ENCODE assay signal across 11 cellular contexts in the genomic region with DNA sequence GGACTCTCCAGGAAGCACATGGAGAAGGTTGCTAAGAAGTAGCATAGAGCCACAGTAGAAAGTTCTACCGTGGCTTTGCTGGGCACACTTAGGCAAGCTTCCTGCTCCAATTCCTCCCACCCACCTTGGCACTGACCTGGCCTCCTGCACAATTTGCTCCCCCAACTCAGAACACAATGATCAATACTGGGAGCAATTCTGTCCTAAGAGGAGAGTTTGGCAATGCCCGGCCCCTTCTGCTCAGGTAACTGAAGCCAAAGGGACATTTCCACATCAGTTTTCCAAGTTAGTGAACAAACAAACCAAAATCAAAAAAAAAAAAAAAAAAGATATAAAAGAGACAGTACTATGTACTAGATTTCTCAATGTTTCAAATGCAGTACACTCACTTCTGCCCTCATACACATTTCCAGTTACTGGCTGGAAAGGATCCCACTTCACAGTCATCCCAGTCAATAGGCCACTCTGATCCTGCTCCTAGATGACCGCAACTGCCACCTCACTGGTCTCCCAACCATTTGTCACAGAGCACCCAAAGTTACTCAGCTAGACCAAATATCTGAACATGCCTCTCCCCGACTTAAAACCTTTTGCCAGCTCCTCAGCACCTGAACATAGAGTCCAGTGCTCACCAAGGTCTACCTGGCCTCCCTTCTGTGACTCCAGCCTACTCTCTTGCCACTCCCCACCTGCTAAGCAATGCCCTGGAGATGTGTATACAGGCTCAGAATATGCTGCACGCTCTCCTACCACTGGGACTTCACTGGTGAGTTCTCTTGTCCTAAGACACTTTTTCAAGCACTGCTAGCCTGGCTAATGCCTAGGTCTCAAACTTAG. TPM values are rescaled to one million over a fixed set of nuclear protein-coding genes. Genes with fewer than 3 reads are reported as not detected.
A peak's percentile ranks its signal among the peaks of the same experiment; 100 is the strongest.
DNase-seq lines count a peak whose midpoint lies in the region; ATAC-seq and TF ChIP-seq lines count a peak whose summit lies in the region.
"Had no signal": no experiment of that assay in that cellular context is flagged by ENCODE, and none has a peak within 500 bp of the region (broad histone marks: within the 10 kb centered on the region; RNA-seq: fewer than 3 reads in every experiment).

No MANE protein-coding gene starts in this region.

- H3K27me3 ChIP-seq in breast epithelium = no peaks in the 10 kb centered on the region
- no peaks in the 10 kb centered on the region for H3K27me3 ChIP-seq in right cardiac atrium (ENCODE audit: control insufficient read depth, insufficient read depth)
- no peaks in the 10 kb centered on the region for H3K27me3 ChIP-seq in stomach
- H3K27me3 ChIP-seq: ovary had no signal

- ATAC-seq in right cardiac atrium = peak; percentile 59 to 67
- no peak for ATAC-seq in T-helper 17 cell

- no peak for TF ChIP-seq POLR2A in breast epithelium (IDR thresholded peaks at IDR 0.05)
- no peak for TF ChIP-seq POLR2A in stomach (IDR thresholded peaks at IDR 0.05)

- H3K9me3 ChIP-seq in breast epithelium (no peaks in the 10 kb centered on the region), right cardiac atrium (ENCODE audit: control insufficient read depth, low read length) (no peaks in the 10 kb centered on the region), stomach (no peaks in the 10 kb centered on the region), T-helper 17 cell (ENCODE audit: control insufficient read depth, low read length, poor library complexity, severe bottlenecking) (no peaks in the 10 kb centered on the region)
- H3K9me3 ChIP-seq: ovary had no signal

- H3K4me1 Mint-ChIP-seq in T-helper 17 cell = peaks cover 19% of the 10 kb centered on the region

- H3K4me3 ChIP-seq in breast epithelium (peak overlapping the region in 1 of 3 donors; percentile 43), right cardiac atrium (ENCODE audit: low read length) (no peak overlapping the region), stomach (no peak overlapping the region)
- H3K4me3 ChIP-seq: ovary had no signal

- H3K27ac Mint-ChIP-seq in T-helper 17 cell = no peak overlapping the region

- H3K27ac ChIP-seq in breast epithelium (peak overlapping the region; percentile 55 to 93), right cardiac atrium (ENCODE audit: low read length) (peak overlapping the region; percentile 23), stomach (peak overlapping the region; percentile 6 to 84 (median 75))
- H3K27ac ChIP-seq: ovary had no signal

- H3K4me3 Mint-ChIP-seq in T-helper 17 cell = no peak overlapping the region
- H3K4me3 Mint-ChIP-seq: brain had no signal

- TF ChIP-seq EP300 in stomach (IDR thresholded peaks at IDR 0.05) = no peak

- intact Hi-C loops in breast epithelium (cut with DNase I; ENCODE audit: low total_unique reads) = no loop called here
- intact Hi-C loops in right cardiac atrium (cut with DNase I) = no loop called here
- intact Hi-C loops in stomach (cut with DNase I; ENCODE audit: low total_unique reads) = no loop called here

- H3K27me3 Mint-ChIP-seq in T-helper 17 cell = no peaks in the 10 kb centered on the region

- 82% methylated on average over 5 of the region's 5 CpGs for WGBS in right cardiac atrium
- 74 to 82% (median 79%) methylated on average over 5 of the region's 5 CpGs for WGBS in stomach, 5 donors

- TF ChIP-seq CTCF in breast epithelium (IDR thresholded peaks at IDR 0.05) (no peak), stomach (IDR thresholded peaks at IDR 0.05) (no peak)

- H3K36me3 ChIP-seq in breast epithelium = no peaks in the 10 kb centered on the region
- H3K36me3 ChIP-seq in stomach = peaks cover 0 to 18% (median 7%) of the 10 kb centered on the region in 4 donors
- H3K36me3 ChIP-seq: ovary had no signal

- DNase-seq in GM03348 (ENCODE audit: low spot score) = peak; percentile 77
- DNase-seq in breast epithelium (ENCODE audit: low spot score in 2 of 2) = peak in 1 of 2 donors; percentile 32
- peak in 1 of 3 donors; percentile 51 for DNase-seq in right cardiac atrium
- no peak for DNase-seq in stomach
- DNase-seq in NCI-H446 (lab: John Stamatoyannopoulos, UW) = no peak
- DNase-seq in T-helper 17 cell = no peak
- DNase-seq in activated CD8-positive, alpha-beta memory T cell treated with anti-CD3 and anti-CD28 coated beads for 24 hours = no peak
- DNase-seq in NCI-H2107 treated with DMSO at 0.1 percent for 48 hours (lab: John Stamatoyannopoulos, UW; ENCODE audit: unreplicated experiment) = no peak
- DNase-seq: NCI-H2081 treated with DMSO at 0.1 percent for 48 hours had no signal

- H3K4me1 ChIP-seq in breast epithelium (peaks cover 5 to 26% of the 10 kb centered on the region in 2 donors), right cardiac atrium (ENCODE audit: control insufficient read depth, insufficient read depth, low read length) (peaks cover 20% of the 10 kb centered on the region), stomach (peaks cover 56 to 94% (median 74%) of the 10 kb centered on the region in 4 donors)

- H3K36me3 Mint-ChIP-seq in T-helper 17 cell (ENCODE audit: low read depth) = peaks cover 2% of the 10 kb centered on the region
- H3K36me3 Mint-ChIP-seq: brain had no signal

RNA-seq across cellular contexts. Expression of a gene that starts 21.3 kb away (rescaled TPM):
- total RNA-seq in breast epithelium (100 to 1,000 TPM in 1 of 3 donors, 10 to 100 TPM in 2; 57.0 to 100 (median 67.8) TPM), right cardiac atrium (10 to 100 TPM in 2 of 4 donors, 1 to 10 TPM in 2; 6.3 to 14.2 (median 9.2) TPM), stomach (10 to 100 TPM; 16.2 to 75.3 (median 21.0) TPM), T-helper 17 cell (10 to 100 TPM; 16.0 to 18.9 TPM)
- polyA plus RNA-seq in right cardiac atrium (3.5 TPM), stomach (1 to 10 TPM; 1.9 to 4.9 (median 3.3) TPM)

Comparison
In these comparisons a context has a peak if more than half of its experiments do, and no peak if none do; other contexts are left out.
1. H3K27ac ChIP-seq: peak in every context shown above with its lines; median percentile 75 in stomach; 74 in breast epithelium; 23 in right cardiac atrium.